ENCODE assay signal across 1 cellular context in the genomic region with DNA sequence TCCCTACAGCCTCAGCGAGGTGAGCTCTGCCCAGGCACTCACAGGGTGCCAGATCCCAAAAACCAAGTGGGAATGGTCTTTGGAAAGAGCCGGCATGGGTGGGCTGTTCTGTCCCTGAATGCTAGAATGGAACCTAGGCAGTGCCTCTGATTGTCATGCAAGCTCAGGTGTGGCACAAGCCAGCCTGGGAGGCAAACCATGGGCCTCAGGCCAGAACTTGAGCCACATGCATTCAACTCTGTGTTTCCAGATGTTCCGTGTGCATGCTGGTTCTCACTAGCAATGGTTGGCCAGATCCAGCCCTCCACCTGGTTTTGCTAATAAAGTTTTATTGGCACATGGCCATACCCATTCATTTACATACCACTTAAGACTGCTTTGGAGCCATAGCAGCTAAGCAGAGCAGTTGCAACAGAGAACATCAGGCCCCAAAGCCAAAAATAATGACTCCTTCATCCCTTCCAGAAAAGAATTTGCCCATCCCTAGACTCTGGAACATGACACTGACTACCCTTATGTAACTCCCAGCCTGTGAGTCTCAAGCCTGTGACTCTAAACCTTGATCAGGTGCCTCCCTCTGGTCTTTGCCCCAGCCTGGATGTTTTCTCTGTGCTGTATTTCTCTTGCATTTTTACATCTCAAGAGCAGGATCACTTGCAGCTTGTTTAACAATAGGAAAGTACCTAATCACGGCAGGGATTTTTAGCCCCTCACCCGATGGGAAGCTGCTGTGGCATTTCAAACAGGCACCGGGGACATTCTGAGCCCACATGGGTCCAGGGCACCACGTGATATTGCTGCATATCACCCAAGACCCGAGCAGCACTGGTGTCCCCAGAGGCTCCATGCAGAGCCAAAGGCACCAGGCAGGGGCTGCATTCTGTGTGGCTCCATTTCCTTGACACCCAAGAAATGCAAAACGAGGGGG.
TF ChIP-seq lines count a peak whose summit lies in the region.

No MANE protein-coding gene starts in this region.

TF ChIP-seq in WTC11, 78 proteins besides CTCF, POLR2A, EP300 and RAD21 (continued from another document and continues in another):
- TF ChIP-seq ARID4B (CRISPR knock-in tag; IDR thresholded peaks at IDR 0.05; ENCODE audit: borderline replicate concordance) (no peak), ZNF263 (CRISPR knock-in tag; IDR thresholded peaks at IDR 0.05; ENCODE audit: low read depth) (no peak), OVOL2 (CRISPR knock-in tag; IDR thresholded peaks at IDR 0.05; ENCODE audit: borderline replicate concordance) (no peak), ZBTB21 (CRISPR knock-in tag; IDR thresholded peaks at IDR 0.05; ENCODE audit: borderline replicate concordance) (no peak), PREB (CRISPR knock-in tag; IDR thresholded peaks at IDR 0.05; ENCODE audit: borderline replicate concordance) (no peak), E2F5 (CRISPR knock-in tag; IDR thresholded peaks at IDR 0.05) (no peak), SMAD3 (CRISPR knock-in tag; IDR thresholded peaks at IDR 0.05; ENCODE audit: borderline replicate concordance) (no peak), ZNF232 (CRISPR knock-in tag; IDR thresholded peaks at IDR 0.05) (no peak), NR1H2 (CRISPR knock-in tag; IDR thresholded peaks at IDR 0.05) (no peak), ZNF396 (CRISPR knock-in tag; IDR thresholded peaks at IDR 0.05; ENCODE audit: borderline replicate concordance) (no peak), MLX (CRISPR knock-in tag; IDR thresholded peaks at IDR 0.05) (no peak), ZNF317 (CRISPR knock-in tag; IDR thresholded peaks at IDR 0.05; ENCODE audit: borderline replicate concordance, low read depth) (no peak), GTF2I (CRISPR knock-in tag; conservative IDR thresholded peaks at IDR 0.05) (no peak), MAX (CRISPR knock-in tag; IDR thresholded peaks at IDR 0.05) (peak; percentile 43; the same call in 1 of the 2 replicates), SOX15 (CRISPR knock-in tag; IDR thresholded peaks at IDR 0.05) (no peak), ERG (CRISPR knock-in tag; IDR thresholded peaks at IDR 0.05) (0 out of 2 replicates have a peak, but pooled peaks have one; percentile 55), ELF4 (CRISPR knock-in tag; IDR thresholded peaks at IDR 0.05; ENCODE audit: low read depth) (no peak), CDX4 (CRISPR knock-in tag; IDR thresholded peaks at IDR 0.05; ENCODE audit: borderline replicate concordance) (no peak), NFYB (CRISPR knock-in tag; conservative IDR thresholded peaks at IDR 0.05; ENCODE audit: low read depth) (no peak), NFATC4 (CRISPR knock-in tag; IDR thresholded peaks at IDR 0.05) (no peak), PRDM15 (CRISPR knock-in tag; IDR thresholded peaks at IDR 0.05) (no peak), JUN (CRISPR knock-in tag; IDR thresholded peaks at IDR 0.05) (no peak), SP1 (CRISPR knock-in tag; conservative IDR thresholded peaks at IDR 0.05) (peak; percentile 36; the same call in 1 of the 2 replicates), TP53 (CRISPR knock-in tag; IDR thresholded peaks at IDR 0.05) (no peak)
- TF ChIP-seq, protein P1, sequence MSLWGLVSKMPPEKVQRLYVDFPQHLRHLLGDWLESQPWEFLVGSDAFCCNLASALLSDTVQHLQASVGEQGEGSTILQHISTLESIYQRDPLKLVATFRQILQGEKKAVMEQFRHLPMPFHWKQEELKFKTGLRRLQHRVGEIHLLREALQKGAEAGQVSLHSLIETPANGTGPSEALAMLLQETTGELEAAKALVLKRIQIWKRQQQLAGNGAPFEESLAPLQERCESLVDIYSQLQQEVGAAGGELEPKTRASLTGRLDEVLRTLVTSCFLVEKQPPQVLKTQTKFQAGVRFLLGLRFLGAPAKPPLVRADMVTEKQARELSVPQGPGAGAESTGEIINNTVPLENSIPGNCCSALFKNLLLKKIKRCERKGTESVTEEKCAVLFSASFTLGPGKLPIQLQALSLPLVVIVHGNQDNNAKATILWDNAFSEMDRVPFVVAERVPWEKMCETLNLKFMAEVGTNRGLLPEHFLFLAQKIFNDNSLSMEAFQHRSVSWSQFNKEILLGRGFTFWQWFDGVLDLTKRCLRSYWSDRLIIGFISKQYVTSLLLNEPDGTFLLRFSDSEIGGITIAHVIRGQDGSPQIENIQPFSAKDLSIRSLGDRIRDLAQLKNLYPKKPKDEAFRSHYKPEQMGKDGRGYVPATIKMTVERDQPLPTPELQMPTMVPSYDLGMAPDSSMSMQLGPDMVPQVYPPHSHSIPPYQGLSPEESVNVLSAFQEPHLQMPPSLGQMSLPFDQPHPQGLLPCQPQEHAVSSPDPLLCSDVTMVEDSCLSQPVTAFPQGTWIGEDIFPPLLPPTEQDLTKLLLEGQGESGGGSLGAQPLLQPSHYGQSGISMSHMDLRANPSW (CRISPR knock-in tag; conservative IDR thresholded peaks at IDR 0.05; ENCODE audit: low read depth): no peak
- TF ChIP-seq, protein P2, sequence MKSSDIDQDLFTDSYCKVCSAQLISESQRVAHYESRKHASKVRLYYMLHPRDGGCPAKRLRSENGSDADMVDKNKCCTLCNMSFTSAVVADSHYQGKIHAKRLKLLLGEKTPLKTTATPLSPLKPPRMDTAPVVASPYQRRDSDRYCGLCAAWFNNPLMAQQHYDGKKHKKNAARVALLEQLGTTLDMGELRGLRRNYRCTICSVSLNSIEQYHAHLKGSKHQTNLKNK (CRISPR knock-in tag; IDR thresholded peaks at IDR 0.05): no peak
- TF ChIP-seq, protein P3, sequence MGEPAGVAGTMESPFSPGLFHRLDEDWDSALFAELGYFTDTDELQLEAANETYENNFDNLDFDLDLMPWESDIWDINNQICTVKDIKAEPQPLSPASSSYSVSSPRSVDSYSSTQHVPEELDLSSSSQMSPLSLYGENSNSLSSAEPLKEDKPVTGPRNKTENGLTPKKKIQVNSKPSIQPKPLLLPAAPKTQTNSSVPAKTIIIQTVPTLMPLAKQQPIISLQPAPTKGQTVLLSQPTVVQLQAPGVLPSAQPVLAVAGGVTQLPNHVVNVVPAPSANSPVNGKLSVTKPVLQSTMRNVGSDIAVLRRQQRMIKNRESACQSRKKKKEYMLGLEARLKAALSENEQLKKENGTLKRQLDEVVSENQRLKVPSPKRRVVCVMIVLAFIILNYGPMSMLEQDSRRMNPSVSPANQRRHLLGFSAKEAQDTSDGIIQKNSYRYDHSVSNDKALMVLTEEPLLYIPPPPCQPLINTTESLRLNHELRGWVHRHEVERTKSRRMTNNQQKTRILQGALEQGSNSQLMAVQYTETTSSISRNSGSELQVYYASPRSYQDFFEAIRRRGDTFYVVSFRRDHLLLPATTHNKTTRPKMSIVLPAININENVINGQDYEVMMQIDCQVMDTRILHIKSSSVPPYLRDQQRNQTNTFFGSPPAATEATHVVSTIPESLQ (CRISPR knock-in tag; IDR thresholded peaks at IDR 0.05): no peak
- TF ChIP-seq, protein P4, sequence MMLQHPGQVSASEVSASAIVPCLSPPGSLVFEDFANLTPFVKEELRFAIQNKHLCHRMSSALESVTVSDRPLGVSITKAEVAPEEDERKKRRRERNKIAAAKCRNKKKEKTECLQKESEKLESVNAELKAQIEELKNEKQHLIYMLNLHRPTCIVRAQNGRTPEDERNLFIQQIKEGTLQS (CRISPR knock-in tag; conservative IDR thresholded peaks at IDR 0.05): no peak
- TF ChIP-seq, protein P5, sequence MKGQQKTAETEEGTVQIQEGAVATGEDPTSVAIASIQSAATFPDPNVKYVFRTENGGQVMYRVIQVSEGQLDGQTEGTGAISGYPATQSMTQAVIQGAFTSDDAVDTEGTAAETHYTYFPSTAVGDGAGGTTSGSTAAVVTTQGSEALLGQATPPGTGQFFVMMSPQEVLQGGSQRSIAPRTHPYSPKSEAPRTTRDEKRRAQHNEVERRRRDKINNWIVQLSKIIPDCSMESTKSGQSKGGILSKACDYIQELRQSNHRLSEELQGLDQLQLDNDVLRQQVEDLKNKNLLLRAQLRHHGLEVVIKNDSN (CRISPR knock-in tag; IDR thresholded peaks at IDR 0.05): peak; percentile 86
